Comparison of ENCODE assay signal across 35 cellular contexts in the genomic region with DNA sequence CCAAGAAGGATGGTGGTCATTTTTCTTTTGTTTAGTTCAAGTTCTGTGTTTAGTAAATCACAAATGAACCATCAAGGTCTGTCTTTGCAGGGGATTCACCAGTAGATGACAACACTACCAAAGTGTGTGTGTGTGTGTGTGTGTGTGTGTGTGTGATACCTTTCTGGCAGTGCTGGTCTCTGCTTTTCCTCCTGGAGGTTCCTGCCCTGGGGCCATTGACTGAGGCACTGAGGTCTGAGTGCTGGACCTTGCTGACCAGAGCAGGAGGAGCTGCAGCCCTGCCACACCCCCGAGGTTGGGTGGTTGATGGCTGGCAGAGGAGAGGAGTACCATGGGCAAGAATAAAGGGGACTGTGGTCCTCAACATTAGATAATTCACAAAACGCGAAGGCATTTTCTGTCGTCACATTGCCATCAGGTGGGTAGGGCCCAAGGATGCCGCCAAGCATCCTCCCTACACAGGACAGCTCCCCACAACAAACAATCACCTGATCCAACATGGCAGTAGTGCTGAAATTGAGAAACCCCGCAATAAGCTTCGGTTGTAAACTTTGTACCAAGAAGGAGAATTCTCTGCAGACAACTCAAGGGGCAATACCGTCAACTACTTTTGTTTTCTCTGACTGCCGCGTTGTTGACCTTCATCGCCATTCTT. TPM values are rescaled to one million over a fixed set of nuclear protein-coding genes. Genes with fewer than 3 reads are reported as not detected.
"Had no signal": no experiment of that assay in that cellular context is flagged by ENCODE, and none has a peak within 500 bp of the region (broad histone marks: within the 10 kb centered on the region; RNA-seq: fewer than 3 reads in every experiment).

No MANE protein-coding gene starts in this region.

- ATAC-seq: left colon, pancreas, sciatic nerve had no signal

- H3K27ac Mint-ChIP-seq: naive B cell had no signal

- H3K4me1 Mint-ChIP-seq: neural crest cell had no signal

- H3K36me3 Mint-ChIP-seq: naive B cell had no signal

- H3K4me3 Mint-ChIP-seq: naive B cell, neural crest cell had no signal

- H3K9me3 ChIP-seq: pancreas, prostate gland, SK-N-SH, stomach, suprapubic skin, tibial artery, upper lobe of right lung had no signal

- H3K9me3 Mint-ChIP-seq: activated CD4-positive, alpha-beta T cell treated with anti-CD3 and anti-CD28 coated beads, Interleukin-2, amount 10 ng/mL, durations not matched to agents 7 days and 5 days; naive B cell had no signal

- DNase-seq: activated CD4-positive, alpha-beta T cell treated with anti-CD3 and anti-CD28 coated beads, Interleukin-2, amount 10 ng/mL, durations not matched to agents 7 days and 5 days; activated CD4-positive, CD25-positive, alpha-beta regulatory T cell treated with anti-CD3 and anti-CD28 coated beads, Interleukin-2, amount 50 U/mL, for 72 hours; activated CD8-positive, alpha-beta memory T cell treated with anti-CD3 and anti-CD28 coated beads, Interleukin-2, amount 50 U/mL, for 4 hours; activated effector memory CD4-positive, alpha-beta T cell treated with Interleukin-2 at 50 U/mL for 16 hours; activated T-cell treated with anti-CD3 and anti-CD28 coated beads, Interleukin-2, amount 50 U/mL, for 48 hours; amygdala; caudate nucleus; cortex of kidney; foreskin fibroblast; head of caudate nucleus; hippocampal formation; kidney; left colon; mammary epithelial cell; naive B cell; nucleus accumbens; pancreas; retina; SK-N-SH; stimulated activated CD4-positive, alpha-beta T cell treated with anti-CD3 and anti-CD28 coated beads, Interleukin-12 subunit alpha, Interleukin-12 subunit beta, amount 100 ng/mL, for 4 hours; stimulated activated CD4-positive, alpha-beta T cell treated with anti-CD3 and anti-CD28 coated beads, Interleukin-4, amount 100 ng/mL, for 1 hour; stomach; SW 1271; T-helper 2 cell; tibial artery; upper lobe of right lung had no signal

RNA-seq across cellular contexts. Expression of a gene that starts 49.5 kb away (rescaled TPM):
- total RNA-seq: activated CD4-positive, alpha-beta T cell treated with anti-CD3 and anti-CD28 coated beads, Interleukin-2, amount 10 ng/mL, durations not matched to agents 7 days and 5 days; activated CD8-positive, alpha-beta memory T cell treated with anti-CD3 and anti-CD28 coated beads for 36 hours; chondrocyte; endothelial cell of umbilical vein; kidney; left colon; liver; mammary epithelial cell; neural crest cell; pancreas; sciatic nerve; stomach; suprapubic skin; upper lobe of right lung had no signal
- polyA plus RNA-seq: endothelial cell of umbilical vein, esophagus, liver, mammary epithelial cell, SK-N-SH, stomach had no signal
